Comparison of ENCODE assay signal across 25 cellular contexts in the genomic region with DNA sequence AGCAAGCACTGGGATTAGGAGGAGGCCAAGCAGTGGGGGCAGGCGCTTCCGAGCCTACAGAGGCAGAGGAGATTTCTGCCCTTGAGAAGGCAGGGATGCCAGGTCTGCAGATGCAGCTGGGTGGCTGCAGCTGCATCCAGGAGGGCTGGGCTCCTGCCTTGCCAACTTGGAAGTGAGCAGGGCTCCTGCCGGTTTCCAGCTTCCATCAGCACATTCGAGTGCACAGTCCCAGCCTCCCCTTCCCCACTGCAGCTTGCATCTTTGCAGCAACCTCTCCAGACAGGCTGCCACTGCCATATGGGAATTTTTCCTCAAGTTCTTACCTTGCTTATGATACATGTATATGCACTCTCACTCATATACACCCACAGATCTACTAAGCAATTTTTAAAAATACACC.
DNase-seq lines count a peak whose midpoint lies in the region; ATAC-seq and TF ChIP-seq lines count a peak whose summit lies in the region.
"Had no signal": no experiment of that assay in that cellular context is flagged by ENCODE, and none has a peak within 500 bp of the region (broad histone marks: within the 10 kb centered on the region; RNA-seq: fewer than 3 reads in every experiment).

No MANE protein-coding gene starts in this region.

- no peak overlapping the region for H3K4me3 ChIP-seq in heart left ventricle
- H3K4me3 ChIP-seq: BLaER1, GM12878 had no signal

- TF ChIP-seq POLR2A in heart left ventricle (IDR thresholded peaks at IDR 0.05): no peak

- TF ChIP-seq CTCF in neural crest cell (conservative IDR thresholded peaks at IDR 0.05) (no peak), heart left ventricle (IDR thresholded peaks at IDR 0.05) (no peak)

- peaks cover 0 to 20% (median 8%) of the 10 kb centered on the region in 12 donors for H3K9me3 ChIP-seq in heart left ventricle
- H3K9me3 ChIP-seq: BE2C had no signal

- H3K4me1 Mint-ChIP-seq in neural crest cell: no peaks in the 10 kb centered on the region
- H3K4me1 Mint-ChIP-seq: CD14-positive monocyte; CD4-positive, alpha-beta memory T cell; CD4-positive, CD25-positive, alpha-beta regulatory T cell; CD8-positive, alpha-beta memory T cell had no signal

- no peak overlapping the region for H3K4me3 Mint-ChIP-seq in neural crest cell
- H3K4me3 Mint-ChIP-seq: CD14-positive monocyte; CD4-positive, alpha-beta memory T cell; CD4-positive, CD25-positive, alpha-beta regulatory T cell; CD8-positive, alpha-beta memory T cell had no signal

- DNase-seq in head of caudate nucleus (peak in 29 of 42 donors; percentile 4 to 65 (median 23)), neural crest cell (ENCODE audit: low read depth, low spot score) (no peak), putamen (ENCODE audit: low spot score) (peak; percentile 61), NCI-H1105 (lab: John Stamatoyannopoulos, UW) (no peak), NCI-H2196 treated with DMSO at 0.1 percent for 48 hours (lab: John Stamatoyannopoulos, UW; ENCODE audit: unreplicated experiment) (no peak), heart left ventricle (no peak)
- DNase-seq: 8988T; ACHN; BE2C; C1 segment of cervical spinal cord; CD4-positive, alpha-beta memory T cell; CD4-positive, CD25-positive, alpha-beta regulatory T cell; CD8-positive, alpha-beta memory T cell; COR-L47; DMS 273 treated with DMSO at 0.1 percent for 48 hours; DMS153; DMS53; DMS79; DND-41; EL; GDM1 had no signal

- intact Hi-C loops in head of caudate nucleus (cut with DNase I): no loop called here
- intact Hi-C loops in heart left ventricle (cut with DNase I): no loop called here

- H3K36me3 Mint-ChIP-seq in neural crest cell (ENCODE audit: low read depth): peaks cover 10% of the 10 kb centered on the region
- H3K36me3 Mint-ChIP-seq: CD14-positive monocyte; CD4-positive, alpha-beta memory T cell; CD4-positive, CD25-positive, alpha-beta regulatory T cell; CD8-positive, alpha-beta memory T cell had no signal

- H3K4me1 ChIP-seq in heart left ventricle: no peaks in the 10 kb centered on the region

- no peaks in the 10 kb centered on the region for H3K27me3 ChIP-seq in heart left ventricle
- H3K27me3 ChIP-seq: BE2C, BLaER1 had no signal

- H3K9me3 Mint-ChIP-seq in neural crest cell: peaks cover 19% of the 10 kb centered on the region

- H3K36me3 ChIP-seq in heart left ventricle: no peaks in the 10 kb centered on the region
- H3K36me3 ChIP-seq: BE2C, BLaER1 had no signal

- H3K27ac ChIP-seq in heart left ventricle: no peak overlapping the region
- H3K27ac ChIP-seq: BLaER1 had no signal

- 56 to 88% (median 79%) methylated on average over 2 to 4 of the region's 4 CpGs for WGBS in heart left ventricle, 4 donors

- H3K27me3 Mint-ChIP-seq in neural crest cell (ENCODE audit: low read depth): no peaks in the 10 kb centered on the region
- H3K27me3 Mint-ChIP-seq: CD4-positive, CD25-positive, alpha-beta regulatory T cell had no signal

- ATAC-seq in heart left ventricle: no peak
- no peak for ATAC-seq in HG03025 (IDR thresholded peaks at IDR 0.05; ENCODE audit: low FRiP score, unreplicated experiment)
- ATAC-seq: GM12878 had no signal

- H3K27ac Mint-ChIP-seq in neural crest cell (ENCODE audit: unreplicated experiment): peak overlapping the region; percentile 31
- H3K27ac Mint-ChIP-seq: CD14-positive monocyte; CD4-positive, alpha-beta memory T cell; CD4-positive, CD25-positive, alpha-beta regulatory T cell had no signal

Comparison
In these comparisons a context has a peak if more than half of its experiments do, and no peak if none do; other contexts are left out.
1. DNase-seq: peak in head of caudate nucleus (29 of 42) and putamen (single experiment); none in neural crest cell (single experiment), NCI-H1105 (single experiment), NCI-H2196 treated with DMSO at 0.1 percent for 48 hours (single experiment) and heart left ventricle (0 of 5).